Comparison of ENCODE assay signal across 17 cellular contexts in the genomic region with DNA sequence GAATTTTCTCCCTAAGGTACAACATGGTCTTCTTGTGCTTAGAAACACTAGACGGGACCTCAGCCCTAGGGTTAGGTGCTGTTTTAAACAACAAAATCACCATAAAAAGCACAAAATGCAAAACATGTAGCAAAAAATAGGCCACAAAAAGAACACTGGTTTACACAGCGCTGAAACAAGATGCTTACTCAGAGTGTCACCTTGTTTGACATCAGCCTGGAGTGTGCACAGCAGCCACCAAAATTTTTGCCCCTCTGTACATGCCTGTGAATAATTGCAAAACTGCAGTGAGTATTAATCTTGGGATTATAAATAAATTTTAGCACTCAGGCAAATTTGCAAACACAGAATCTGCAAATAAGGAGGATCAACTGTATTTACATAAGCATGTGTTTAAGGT.
A peak's percentile ranks its signal among the peaks of the same experiment; 100 is the strongest.
DNase-seq lines count a peak whose midpoint lies in the region; ATAC-seq, FAIRE-seq and TF ChIP-seq lines count a peak whose summit lies in the region.
"Had no signal": no experiment of that assay in that cellular context is flagged by ENCODE, and none has a peak within 500 bp of the region (broad histone marks: within the 10 kb centered on the region; RNA-seq: fewer than 3 reads in every experiment).

No MANE protein-coding gene starts in this region.

- BruUV-seq in K562 (replicated peaks; lab: Mats Ljungman, UMichigan) = no TSS peak

- FAIRE-seq in K562 (lab: Jason Lieb, UNC) = no peak
- FAIRE-seq: GM12891 had no signal

- H3K36me3 ChIP-seq in K562 (ENCODE audit: control insufficient read depth, insufficient read depth, low read length) = no peaks in the 10 kb centered on the region

- TF ChIP-seq EP300 in K562 (IDR thresholded peaks at IDR 0.05; ENCODE audit: low read length) = no peak

- H3K27ac ChIP-seq in K562 (ENCODE audit: extremely low read depth, low read depth, low read length) (no peak overlapping the region), dorsolateral prefrontal cortex (no peak overlapping the region)

- H3K4me1 ChIP-seq in K562 (replicated peaks in 1 of 2; ENCODE audit: control insufficient read depth in 2 of 2, insufficient read depth in 2 of 2, low read length in 2 of 2) = no peaks in the 10 kb centered on the region

- CTCF ChIA-PET in K562 (lab: Yijun Ruan, JAX; ENCODE audit: low intra/inter-chr PET ratio) = no interaction called here

- no peak overlapping the region for H3K4me2 ChIP-seq in K562 (ENCODE audit: insufficient read depth, low read length)
- H3K4me2 ChIP-seq: GM23338 had no signal

- TF ChIP-seq CTCF in K562 (IDR thresholded peaks at IDR 0.05 in 2 of 3, conservative IDR thresholded peaks at IDR 0.05 in 1 of 3; ENCODE audit: insufficient read depth in 2 of 3, low read depth in 1 of 3, low read length in 3 of 3) (no peak), dorsolateral prefrontal cortex (IDR thresholded peaks at IDR 0.05 in 54 of 56, conservative IDR thresholded peaks at IDR 0.05 in 2 of 56; ENCODE audit: low read depth in 1 of 56, partially characterized antibody in 56 of 56) (no peak)

- no peak overlapping the region for H3K9ac ChIP-seq in K562 (ENCODE audit: insufficient read depth in 1 of 2, low read depth in 2 of 2, low read length in 2 of 2)

- intact Hi-C loops in K562 (cut with micrococcal nuclease) = no loop called here
- intact Hi-C loops in dorsolateral prefrontal cortex (cut with DNase I) = no loop called here

- ATAC-seq in GM18867 (IDR thresholded peaks at IDR 0.05; ENCODE audit: unreplicated experiment) = peak; percentile 51
- ATAC-seq in HG02852 (IDR thresholded peaks at IDR 0.05; ENCODE audit: unreplicated experiment) = peak; percentile 52
- ATAC-seq in K562 = peak; percentile 57; the same call in 2 of the 3 replicates
- ATAC-seq in GM21825 (IDR thresholded peaks at IDR 0.05; ENCODE audit: unreplicated experiment) = no peak
- ATAC-seq: GM23338, HCT116 had no signal

- no peaks in the 10 kb centered on the region for H3K79me2 ChIP-seq in K562 (ENCODE audit: control insufficient read depth, insufficient read depth, low read length)

- H3K9me3 ChIP-seq in K562 (replicated peaks; ENCODE audit: control insufficient read depth, insufficient read depth, low read depth, low read length) = no peaks in the 10 kb centered on the region

- POLR2A ChIA-PET in K562 (lab: Yijun Ruan, JAX) = no interaction called here

- H3K27me3 ChIP-seq in K562 (ENCODE audit: control insufficient read depth in 2 of 2, insufficient read depth in 2 of 2, low read length in 2 of 2) (no peaks in the 10 kb centered on the region), dorsolateral prefrontal cortex (peaks cover 0 to 6% (median 0%) of the 10 kb centered on the region in 45 donors)

- TF ChIP-seq POLR2A in K562 (conservative IDR thresholded peaks at IDR 0.05) = no peak

- H4K20me1 ChIP-seq in K562 (replicated peaks; ENCODE audit: control insufficient read depth, insufficient read depth, low read length) = no peaks in the 10 kb centered on the region

- no peaks in the 10 kb centered on the region for H3K9me1 ChIP-seq in K562 (ENCODE audit: control insufficient read depth, insufficient read depth, low read length)

- in situ Hi-C loops in K562 (cut with MboI) = no loop called here

- 32% methylated on average over 2 of the region's 2 CpGs for WGBS in K562 (ENCODE audit: insufficient coverage, low coverage, missing lambda C conversion rate)

- H3K4me3 ChIP-seq in K562 (no peak overlapping the region), dorsolateral prefrontal cortex (no peak overlapping the region)
- H3K4me3 ChIP-seq: GM23338 had no signal

- no peak for TF ChIP-seq RAD21 in K562 (CRISPR knock-in tag; conservative IDR thresholded peaks at IDR 0.05 in 1 of 2, IDR thresholded peaks at IDR 0.05 in 1 of 2)

- no peak overlapping the region for H2AFZ ChIP-seq in K562 (ENCODE audit: low read depth, low read length)
- H2AFZ ChIP-seq: GM23338 had no signal

- DNase-seq in K562 (ENCODE audit: extremely low read depth in 1 of 4, low spot score in 3 of 4) (no peak), dorsolateral prefrontal cortex (no peak), RPMI8226 (no peak)
- DNase-seq: C1 segment of cervical spinal cord; Calu3; CD4-positive, alpha-beta memory T cell; COR-L47; DMS53; DMS79 treated with DMSO at 0.1 percent for 48 hours; GF-D8; H9 had no signal

TF ChIP-seq in K562, 482 proteins besides CTCF, POLR2A, EP300 and RAD21:
- TF ChIP-seq SIN3A (IDR thresholded peaks at IDR 0.05; ENCODE audit: borderline replicate concordance in 2 of 2, control insufficient read depth in 1 of 2, low read depth in 2 of 2, low read length in 2 of 2) (no peak), ILK (tag; IDR thresholded peaks at IDR 0.05; ENCODE audit: borderline replicate concordance, low read depth) (no peak), ZNF12 (CRISPR knock-in tag; IDR thresholded peaks at IDR 0.05) (no peak), SPI1 (IDR thresholded peaks at IDR 0.05; ENCODE audit: borderline replicate concordance, low read depth, low read length) (no peak), U2AF2 (optimal IDR thresholded peaks at IDR 0.05; ENCODE audit: low read depth, low read length) (no peak), NR2F6 (CRISPR knock-in tag; IDR thresholded peaks at IDR 0.05) (no peak), ZNF239 (CRISPR knock-in tag; IDR thresholded peaks at IDR 0.05) (no peak), FOXK2 (conservative IDR thresholded peaks at IDR 0.05 in 1 of 2, IDR thresholded peaks at IDR 0.05 in 1 of 2; ENCODE audit: low read depth in 2 of 2) (no peak), CCAR2 (IDR thresholded peaks at IDR 0.05; ENCODE audit: low read depth, low read length) (no peak), SETDB1 (IDR thresholded peaks at IDR 0.05; ENCODE audit: low read length) (no peak)
